Comparison of ENCODE assay signal across 9 cellular contexts in genomic region chr1:109844609-109845008, GRCh38.
"Had no signal": no experiment of that assay in that cellular context is flagged by ENCODE, and none has a peak within 500 bp of the region (broad histone marks: within the 10 kb centered on the region; RNA-seq: fewer than 3 reads in every experiment).

No MANE protein-coding gene starts in this region.

- H3K4me1 Mint-ChIP-seq: GM23338, H9 had no signal

- H3K27ac ChIP-seq: HL-60 had no signal

- H3K27ac Mint-ChIP-seq: GM23338, H9, IgD-negative memory B cell had no signal

- FAIRE-seq: H1, H54, HepG2 had no signal

- ATAC-seq: GM23338, HepG2 had no signal

- H3K4me3 ChIP-seq: GM23338 had no signal

- H3K36me3 Mint-ChIP-seq: IgD-negative memory B cell had no signal

- H3K4me3 Mint-ChIP-seq: GM23338, H9, IgD-negative memory B cell had no signal

- H2AFZ ChIP-seq: GM23338 had no signal

- H3K4me2 ChIP-seq: GM23338 had no signal

- DNase-seq: H9, HCEC 1CT, KG1 had no signal
